15 cellular contexts compared by ENCODE assay signal in genomic region chr3:154765241-154765640, GRCh38.
DNase-seq lines count a peak whose midpoint lies in the region; ATAC-seq and TF ChIP-seq lines count a peak whose summit lies in the region.
"Had no signal": no experiment of that assay in that cellular context is flagged by ENCODE, and none has a peak within 500 bp of the region (broad histone marks: within the 10 kb centered on the region; RNA-seq: fewer than 3 reads in every experiment).

No MANE protein-coding gene starts in this region.

- H3K36me3 Mint-ChIP-seq in activated CD4-positive, alpha-beta memory T cell treated with anti-CD3 and anti-CD28 coated beads, Interleukin-2, amount 10 ng/mL, durations not matched to agents 7 days and 5 days (ENCODE audit: low read depth), result no peaks in the 10 kb centered on the region
- H3K36me3 Mint-ChIP-seq in effector memory CD8-positive, alpha-beta T cell (ENCODE audit: insufficient read depth), result no peaks in the 10 kb centered on the region
- H3K36me3 Mint-ChIP-seq: CD4-positive, CD25-positive, alpha-beta regulatory T cell; IgD-negative memory B cell had no signal

- no peak overlapping the region for H2BK12ac ChIP-seq in mesenchymal stem cell (ENCODE audit: low read length in 2 of 2)

- no peak for ATAC-seq in effector memory CD8-positive, alpha-beta T cell (replicated peaks)
- ATAC-seq: GM23338 had no signal

- H3K4me1 ChIP-seq in OCI-LY7 (ENCODE audit: insufficient read depth, low read length, poor library complexity, severe bottlenecking) (peaks cover 9% of the 10 kb centered on the region), mesenchymal stem cell (ENCODE audit: control insufficient read depth, insufficient read depth, low read depth, low read length) (no peaks in the 10 kb centered on the region)
- H3K4me1 ChIP-seq: BLaER1 had no signal

- no peak overlapping the region for H2AK5ac ChIP-seq in mesenchymal stem cell (ENCODE audit: low read length, severe bottlenecking)

- H3K4ac ChIP-seq in mesenchymal stem cell (ENCODE audit: low read depth in 1 of 2, low read length in 2 of 2), result no peak overlapping the region

- peak overlapping the region; percentile 1 for H3K9ac ChIP-seq in mesenchymal stem cell (ENCODE audit: low read length)
- H3K9ac ChIP-seq: BLaER1 had no signal

- H3K14ac ChIP-seq in mesenchymal stem cell (ENCODE audit: low read length in 2 of 2), result no peak overlapping the region

- H3K27ac ChIP-seq in OCI-LY7 (ENCODE audit: low read depth, low read length, poor library complexity, severe bottlenecking) (no peak overlapping the region), mesenchymal stem cell (ENCODE audit: low read length, poor library complexity, severe bottlenecking) (no peak overlapping the region), WERI-Rb-1 (no peak overlapping the region)
- H3K27ac ChIP-seq: 22Rv1, BLaER1 had no signal

- H3K27ac Mint-ChIP-seq in activated CD4-positive, alpha-beta memory T cell treated with anti-CD3 and anti-CD28 coated beads, Interleukin-2, amount 10 ng/mL, durations not matched to agents 7 days and 5 days, result no peak overlapping the region
- H3K27ac Mint-ChIP-seq in effector memory CD8-positive, alpha-beta T cell, result no peak overlapping the region
- H3K27ac Mint-ChIP-seq: CD4-positive, CD25-positive, alpha-beta regulatory T cell; GM23338; IgD-negative memory B cell had no signal

- H3K18ac ChIP-seq in mesenchymal stem cell (ENCODE audit: low read depth in 1 of 2, low read length in 2 of 2), result no peak overlapping the region

- no peak overlapping the region for H2BK120ac ChIP-seq in mesenchymal stem cell (ENCODE audit: low read depth, low read length)

- CTCF ChIA-PET in OCI-LY7 (lab: Charles Lee; ENCODE audit: unreplicated experiment), result no interaction called here
- CTCF ChIA-PET in activated CD4-positive, alpha-beta memory T cell treated with anti-CD3 and anti-CD28 coated beads, Interleukin-2, amount 10 ng/mL, durations not matched to agents 7 days and 5 days (lab: Charles Lee), result no interaction called here

- H3K79me1 ChIP-seq in mesenchymal stem cell (replicated peaks; ENCODE audit: low read length, poor library complexity, severe bottlenecking), result no peaks in the 10 kb centered on the region

- H3K4me2 ChIP-seq in OCI-LY7 (ENCODE audit: low read length), result no peak overlapping the region
- H3K4me2 ChIP-seq in mesenchymal stem cell (ENCODE audit: low read length, poor library complexity, severe bottlenecking), result no peak overlapping the region
- H3K4me2 ChIP-seq: BLaER1, GM23338 had no signal

- H3K9me3 ChIP-seq in OCI-LY7 (ENCODE audit: low read length) (peaks cover 7% of the 10 kb centered on the region; the same call in 1 of the 2 replicates), mesenchymal stem cell (ENCODE audit: control insufficient read depth, low read length) (no peaks in the 10 kb centered on the region), WERI-Rb-1 (ENCODE audit: severe bottlenecking) (no peaks in the 10 kb centered on the region)

- H3K9me3 Mint-ChIP-seq in activated CD4-positive, alpha-beta memory T cell treated with anti-CD3 and anti-CD28 coated beads, Interleukin-2, amount 10 ng/mL, durations not matched to agents 7 days and 5 days, result peaks cover 8% of the 10 kb centered on the region
- peaks cover 6 to 9% of the 10 kb centered on the region in 2 donors for H3K9me3 Mint-ChIP-seq in effector memory CD8-positive, alpha-beta T cell

- H3K27me3 Mint-ChIP-seq in activated CD4-positive, alpha-beta memory T cell treated with anti-CD3 and anti-CD28 coated beads, Interleukin-2, amount 10 ng/mL, durations not matched to agents 7 days and 5 days, result no peaks in the 10 kb centered on the region
- H3K27me3 Mint-ChIP-seq in effector memory CD8-positive, alpha-beta T cell, result no peaks in the 10 kb centered on the region
- H3K27me3 Mint-ChIP-seq: CD4-positive, CD25-positive, alpha-beta regulatory T cell had no signal

- no peak overlapping the region for H3K4me3 Mint-ChIP-seq in activated CD4-positive, alpha-beta memory T cell treated with anti-CD3 and anti-CD28 coated beads, Interleukin-2, amount 10 ng/mL, durations not matched to agents 7 days and 5 days
- H3K4me3 Mint-ChIP-seq in effector memory CD8-positive, alpha-beta T cell, result no peak overlapping the region
- H3K4me3 Mint-ChIP-seq: CD4-positive, CD25-positive, alpha-beta regulatory T cell; GM23338 had no signal

- intact Hi-C loops in OCI-LY7 (cut with micrococcal nuclease; ENCODE audit: unreplicated experiment), result no loop called here

- no peaks in the 10 kb centered on the region for H3K79me2 ChIP-seq in OCI-LY7 (ENCODE audit: insufficient read depth, low read depth, low read length)

- POLR2A ChIA-PET in OCI-LY7 (lab: Charles Lee), result no interaction called here
- POLR2A ChIA-PET in activated CD4-positive, alpha-beta memory T cell treated with anti-CD3 and anti-CD28 coated beads, Interleukin-2, amount 10 ng/mL, durations not matched to agents 7 days and 5 days (lab: Charles Lee), result no interaction called here

- H3K4me1 Mint-ChIP-seq in activated CD4-positive, alpha-beta memory T cell treated with anti-CD3 and anti-CD28 coated beads, Interleukin-2, amount 10 ng/mL, durations not matched to agents 7 days and 5 days, result no peaks in the 10 kb centered on the region
- H3K4me1 Mint-ChIP-seq in effector memory CD8-positive, alpha-beta T cell (ENCODE audit: low read depth in 2 of 2), result no peaks in the 10 kb centered on the region
- H3K4me1 Mint-ChIP-seq: CD4-positive, CD25-positive, alpha-beta regulatory T cell; GM23338 had no signal

- no peaks in the 10 kb centered on the region for H3K9me2 ChIP-seq in OCI-LY7 (ENCODE audit: insufficient read depth, low read length)

- H3K4me3 ChIP-seq in OCI-LY7 (ENCODE audit: low read depth, low read length, poor library complexity, severe bottlenecking), result no peak overlapping the region
- no peak overlapping the region for H3K4me3 ChIP-seq in mesenchymal stem cell (ENCODE audit: insufficient read depth in 1 of 2, low read depth in 1 of 2, low read length in 2 of 2)
- no peak overlapping the region for H3K4me3 ChIP-seq in WERI-Rb-1 (ENCODE audit: low read depth, low read length)
- H3K4me3 ChIP-seq: BLaER1, GM23338 had no signal

- TF ChIP-seq CTCF in OCI-LY7 (conservative IDR thresholded peaks at IDR 0.05; ENCODE audit: low read length) (no peak), WERI-Rb-1 (IDR thresholded peaks at IDR 0.05; ENCODE audit: low read depth, low read length) (no peak)

- H3K36me3 ChIP-seq in OCI-LY7 (ENCODE audit: insufficient read depth, low read length) (no peaks in the 10 kb centered on the region), mesenchymal stem cell (ENCODE audit: control insufficient read depth in 1 of 2, insufficient read depth in 2 of 2, low read depth in 1 of 2, low read length in 2 of 2) (no peaks in the 10 kb centered on the region), WERI-Rb-1 (no peaks in the 10 kb centered on the region)
- H3K36me3 ChIP-seq: BLaER1 had no signal

- H4K20me1 ChIP-seq in OCI-LY7 (ENCODE audit: insufficient read depth, low read length), result no peaks in the 10 kb centered on the region
- H4K20me1 ChIP-seq: BLaER1 had no signal

- DNase-seq in NOMO-1 treated with DMSO at 0.1 percent for 48 hours (lab: John Stamatoyannopoulos, UW; ENCODE audit: unreplicated experiment) (peak; percentile 35), NOMO-1 treated with dmso at 0.1 percent for 144 hours (lab: John Stamatoyannopoulos, UW; ENCODE audit: unreplicated experiment) (no peak), OCI-LY7 (ENCODE audit: low spot score) (no peak), mesenchymal stem cell (no peak), WERI-Rb-1 (no peak)
- no peak for DNase-seq in activated CD4-positive, alpha-beta memory T cell treated with anti-CD3 and anti-CD28 coated beads, Interleukin-2, amount 10 ng/mL, durations not matched to agents 7 days and 5 days
- no peak for DNase-seq in effector memory CD8-positive, alpha-beta T cell
- DNase-seq: AML-193; CD4-positive, CD25-positive, alpha-beta regulatory T cell; DMS 273 treated with DMSO at 0.1 percent for 48 hours; H7 had no signal

- WGBS in mesenchymal stem cell, result no CpG with 5 or more reads among the region's 1 CpG

- no peaks in the 10 kb centered on the region for H3K27me3 ChIP-seq in mesenchymal stem cell (ENCODE audit: control insufficient read depth in 1 of 2, insufficient read depth in 1 of 2, low read length in 2 of 2)
- no peaks in the 10 kb centered on the region for H3K27me3 ChIP-seq in WERI-Rb-1 (ENCODE audit: insufficient read depth, low read depth, severe bottlenecking)
- H3K27me3 ChIP-seq: BLaER1 had no signal

- no peak overlapping the region for H4K91ac ChIP-seq in mesenchymal stem cell (ENCODE audit: low read length)

- H2BK15ac ChIP-seq in mesenchymal stem cell (ENCODE audit: low read depth, poor library complexity, severe bottlenecking), result no peak overlapping the region

- no TSS peak for BruUV-seq in OCI-LY7 (replicated peaks; lab: Mats Ljungman, UMichigan)

- H2AFZ ChIP-seq in OCI-LY7 (ENCODE audit: low read length), result peak overlapping the region; percentile 44; the same call in 1 of the 2 replicates
- no peak overlapping the region for H2AFZ ChIP-seq in mesenchymal stem cell (ENCODE audit: low read depth, low read length)
- H2AFZ ChIP-seq: GM23338 had no signal

- no peak overlapping the region for H3K23ac ChIP-seq in mesenchymal stem cell (ENCODE audit: low read length in 2 of 2)

- no peak overlapping the region for H4K8ac ChIP-seq in mesenchymal stem cell (ENCODE audit: low read length)

- H2BK5ac ChIP-seq in mesenchymal stem cell (ENCODE audit: low read depth, low read length, poor library complexity, severe bottlenecking), result no peak overlapping the region
